In genomic region chr21:44737706-44738354, GRCh38 we compare ENCODE assay signal across 21 cellular contexts. TPM values are rescaled to one million over a fixed set of nuclear protein-coding genes. Genes with fewer than 3 reads are reported as not detected.
A peak's percentile ranks its signal among the peaks of the same experiment; 100 is the strongest.
DNase-seq lines count a peak whose midpoint lies in the region; ATAC-seq and TF ChIP-seq lines count a peak whose summit lies in the region.
"Had no signal": no experiment of that assay in that cellular context is flagged by ENCODE, and none has a peak within 500 bp of the region (broad histone marks: within the 10 kb centered on the region; RNA-seq: fewer than 3 reads in every experiment).

No MANE protein-coding gene starts in this region.

- H3K4me1 Mint-ChIP-seq in neural progenitor cell = peaks cover 14% of the 10 kb centered on the region
- H3K4me1 Mint-ChIP-seq in stimulated activated naive CD8-positive, alpha-beta T cell treated with anti-CD3 and anti-CD28 coated beads, Interleukin-15, amount 100 ng/mL, for 72 hours = no peaks in the 10 kb centered on the region
- H3K4me1 Mint-ChIP-seq: memory B cell had no signal

- H3K27ac Mint-ChIP-seq in neural progenitor cell = peak overlapping the region; percentile 11
- H3K27ac Mint-ChIP-seq in stimulated activated naive CD8-positive, alpha-beta T cell treated with anti-CD3 and anti-CD28 coated beads, Interleukin-15, amount 100 ng/mL, for 72 hours = no peak overlapping the region
- H3K27ac Mint-ChIP-seq: CD8-positive, alpha-beta T cell; memory B cell had no signal

- H3K4me1 ChIP-seq in neural progenitor cell = no peaks in the 10 kb centered on the region
- H3K4me1 ChIP-seq: colonic mucosa had no signal

- TF ChIP-seq CTCF in neural progenitor cell (IDR thresholded peaks at IDR 0.05) (no peak), omental fat pad (IDR thresholded peaks at IDR 0.05) (no peak)

- no peak for ATAC-seq in stimulated activated naive CD8-positive, alpha-beta T cell treated with anti-CD3 and anti-CD28 coated beads, Interleukin-15, amount 100 ng/mL, for 72 hours
- no peak for ATAC-seq in omental fat pad (ENCODE audit: low FRiP score)
- ATAC-seq: CD8-positive, alpha-beta T cell; GM12878; Panc1; sciatic nerve had no signal

- no peaks in the 10 kb centered on the region for H3K9me3 ChIP-seq in neural progenitor cell (ENCODE audit: low read depth)
- H3K9me3 ChIP-seq: colonic mucosa had no signal

- no peaks in the 10 kb centered on the region for H3K36me3 ChIP-seq in neural progenitor cell
- H3K36me3 ChIP-seq: colonic mucosa had no signal

- H3K9me3 Mint-ChIP-seq in neural progenitor cell = no peaks in the 10 kb centered on the region
- H3K9me3 Mint-ChIP-seq in stimulated activated naive CD8-positive, alpha-beta T cell treated with anti-CD3 and anti-CD28 coated beads, Interleukin-15, amount 100 ng/mL, for 72 hours = peaks cover 0 to 34% of the 10 kb centered on the region in 2 donors
- H3K9me3 Mint-ChIP-seq: CD8-positive, alpha-beta T cell; memory B cell had no signal

- no peak overlapping the region for H3K27ac ChIP-seq in neural progenitor cell
- H3K27ac ChIP-seq: colonic mucosa had no signal

- no peaks in the 10 kb centered on the region for H3K27me3 ChIP-seq in neural progenitor cell
- H3K27me3 ChIP-seq: colonic mucosa had no signal

- H3K27me3 Mint-ChIP-seq in neural progenitor cell (ENCODE audit: insufficient read depth, low read depth) = peaks cover 5% of the 10 kb centered on the region
- no peaks in the 10 kb centered on the region for H3K27me3 Mint-ChIP-seq in stimulated activated naive CD8-positive, alpha-beta T cell treated with anti-CD3 and anti-CD28 coated beads, Interleukin-15, amount 100 ng/mL, for 72 hours

- no peaks in the 10 kb centered on the region for H4K20me1 ChIP-seq in neural progenitor cell (ENCODE audit: low read depth)

- DNase-seq in NCI-H2227 (lab: John Stamatoyannopoulos, UW; ENCODE audit: unreplicated experiment) = peak; percentile 56
- no peak for DNase-seq in NCI-H2227 treated with DMSO at 0.1 percent for 48 hours (lab: John Stamatoyannopoulos, UW)
- DNase-seq in LHCN-M2 (ENCODE audit: low read depth) = peak; percentile 34
- peak; percentile 1 for DNase-seq in cerebellar cortex (ENCODE audit: low spot score)
- DNase-seq in neural progenitor cell (ENCODE audit: low spot score) = peak; percentile 39
- no peak for DNase-seq in DMS79 treated with DMSO at 0.1 percent for 48 hours (lab: John Stamatoyannopoulos, UW)
- no peak for DNase-seq in stimulated activated naive CD8-positive, alpha-beta T cell treated with anti-CD3 and anti-CD28 coated beads, Interleukin-15, amount 100 ng/mL, for 72 hours
- no peak for DNase-seq in omental fat pad (ENCODE audit: low spot score)
- DNase-seq: activated CD4-positive, alpha-beta T cell treated with anti-CD3 and anti-CD28 coated beads, Interleukin-2, amount 50 U/mL, for 1 hour; CD8-positive, alpha-beta T cell; colonic mucosa; NCI-H187 treated with DMSO at 0.1 percent for 48 hours; NCI-H748 treated with DMSO at 0.1 percent for 48 hours; stimulated activated CD4-positive, alpha-beta T cell treated with anti-CD3 and anti-CD28 coated beads, Interleukin-2, amount 100 ng/mL, for 24 hours had no signal

- no peaks in the 10 kb centered on the region for H3K79me2 ChIP-seq in neural progenitor cell (ENCODE audit: low read depth)

- no peaks in the 10 kb centered on the region for H3K36me3 Mint-ChIP-seq in neural progenitor cell
- H3K36me3 Mint-ChIP-seq: memory B cell had no signal

- no peak overlapping the region for H3K4me3 ChIP-seq in neural progenitor cell
- H3K4me3 ChIP-seq: colonic mucosa, GM12878 had no signal

- no peak overlapping the region for H3K9ac ChIP-seq in neural progenitor cell

- H2AFZ ChIP-seq in neural progenitor cell (replicated peaks) = no peak overlapping the region

- H3K4me3 Mint-ChIP-seq in neural progenitor cell = no peak overlapping the region
- no peak overlapping the region for H3K4me3 Mint-ChIP-seq in stimulated activated naive CD8-positive, alpha-beta T cell treated with anti-CD3 and anti-CD28 coated beads, Interleukin-15, amount 100 ng/mL, for 72 hours
- H3K4me3 Mint-ChIP-seq: CD8-positive, alpha-beta T cell; memory B cell had no signal

- no peaks in the 10 kb centered on the region for H3F3A ChIP-seq in neural progenitor cell (ENCODE audit: low read depth)

- H3K4me2 ChIP-seq in neural progenitor cell = no peak overlapping the region

RNA-seq across cellular contexts. Expression of gene TSPEAR, which starts 26.5 kb away (rescaled TPM):
- total RNA-seq in LHCN-M2 (2014; rRNA removed) = not detected in 2 replicates
- not detected for polyA plus RNA-seq in LHCN-M2 (2012)
- not detected in 2 replicates for total RNA-seq in neural progenitor cell (ENCODE audit: low replicate concordance)
- total RNA-seq in omental fat pad = under 1 TPM in 1 of 4 donors, not detected in 3; 0.19 TPM
- total RNA-seq: CD8-positive, alpha-beta T cell; colonic mucosa; G401; GM12878; HT-29; sciatic nerve had no signal
- polyA plus RNA-seq: GM12878 had no signal

RNA-seq across cellular contexts. Expression of gene KRTAP10-12, which starts 40.9 kb away (rescaled TPM):
- not detected in 2 replicates for total RNA-seq in LHCN-M2 (2014; rRNA removed)
- not detected for polyA plus RNA-seq in LHCN-M2 (2012)
- not detected in 2 replicates for total RNA-seq in neural progenitor cell (ENCODE audit: low replicate concordance)
- not detected for total RNA-seq in omental fat pad
- total RNA-seq: CD8-positive, alpha-beta T cell; colonic mucosa; G401; GM12878; HT-29; sciatic nerve had no signal
- polyA plus RNA-seq: GM12878, neural cell had no signal

RNA-seq across cellular contexts. Expression of gene KRTAP12-1, which starts 55.9 kb away (rescaled TPM):
- total RNA-seq in LHCN-M2 (2014; rRNA removed) (not detected in 2 replicates), neural progenitor cell (ENCODE audit: low replicate concordance) (not detected in 2 replicates), omental fat pad (not detected)
- not detected for polyA plus RNA-seq in LHCN-M2 (2012)
- total RNA-seq: CD8-positive, alpha-beta T cell; colonic mucosa; G401; GM12878; HT-29; sciatic nerve had no signal
- polyA plus RNA-seq: GM12878, neural cell had no signal

Comparison
In these comparisons a context has a peak if more than half of its experiments do, and no peak if none do; other contexts are left out.
1. DNase-seq: peak in NCI-H2227 (single experiment), LHCN-M2 (single experiment), cerebellar cortex (single experiment) and neural progenitor cell (single experiment); none in NCI-H2227 treated with DMSO at 0.1 percent for 48 hours (single experiment), DMS79 treated with DMSO at 0.1 percent for 48 hours (single experiment), stimulated activated naive CD8-positive, alpha-beta T cell treated with anti-CD3 and anti-CD28 coated beads, Interleukin-15, amount 100 ng/mL, for 72 hours (0 of 2) and omental fat pad (single experiment).